ENCODE assay signal across 26 cellular contexts in genomic region chr1:67201891-67202290, GRCh38. TPM values are rescaled to one million over a fixed set of nuclear protein-coding genes. Genes with fewer than 3 reads are reported as not detected.
"Had no signal": no experiment of that assay in that cellular context is flagged by ENCODE, and none has a peak within 500 bp of the region (broad histone marks: within the 10 kb centered on the region; RNA-seq: fewer than 3 reads in every experiment).

No MANE protein-coding gene starts in this region.

- H3K27me3 ChIP-seq: body of pancreas, heart left ventricle, right atrium auricular region, thyroid gland, upper lobe of right lung had no signal

- H3K27ac ChIP-seq: body of pancreas, heart left ventricle, prostate gland, right atrium auricular region, thyroid gland, upper lobe of right lung had no signal

- H3K36me3 ChIP-seq: heart left ventricle, prostate gland, right atrium auricular region, thyroid gland, upper lobe of right lung had no signal

- H3K4me1 ChIP-seq: body of pancreas, heart left ventricle, prostate gland, right atrium auricular region, thyroid gland, upper lobe of right lung had no signal

- DNase-seq: activated naive CD4-positive, alpha-beta T cell; activated naive CD8-positive, alpha-beta T cell treated with anti-CD3 and anti-CD28 coated beads for 36 hours; activated T-cell treated with anti-CD3 and anti-CD28 coated beads, Interleukin-2, amount 50 U/mL, for 1 hour; body of pancreas; effector CD4-positive, alpha-beta T cell; heart left ventricle; islet precursor cell; left cardiac atrium; stimulated activated CD4-positive, alpha-beta T cell treated with anti-CD3 and anti-CD28 coated beads, Interleukin-12 subunit alpha, Interleukin-12 subunit beta, amount 100 ng/mL, for 4 hours; stimulated activated CD4-positive, alpha-beta T cell treated with anti-CD3 and anti-CD28 coated beads, Interleukin-4, amount 100 ng/mL, for 4 hours; stimulated activated naive CD8-positive, alpha-beta T cell treated with anti-CD3 and anti-CD28 coated beads, Interleukin-15, Interleukin-2, amounts not matched to agents 100 U/mL and 50 U/mL, for 24 hours; substantia nigra; T-helper 1 cell; T-helper 9 cell; thyroid gland; upper lobe of right lung had no signal

- H3K4me3 ChIP-seq: body of pancreas, heart left ventricle, prostate gland, right atrium auricular region, thyroid gland, upper lobe of right lung had no signal

- H3K9me3 ChIP-seq: body of pancreas, heart left ventricle, prostate gland, right atrium auricular region, thyroid gland, upper lobe of right lung had no signal

- ATAC-seq: activated T-helper 17 cell treated with anti-CD3 and anti-CD28 coated beads, Interleukin-2, amount 50 U/mL, for 72 hours; body of pancreas; heart left ventricle; left cardiac atrium; natural killer cell treated with Interleukin-12 subunit alpha and Interleukin-12 subunit beta and Interleukin-15 and Interleukin-18, amount 100 ng/mL, for 72 hours; stimulated activated naive CD8-positive, alpha-beta T cell treated with anti-CD3 and anti-CD28 coated beads, Interleukin-15, Interleukin-2, amounts not matched to agents 100 U/mL and 50 U/mL, for 24 hours; upper lobe of right lung; WTC11 had no signal

RNA-seq across cellular contexts. Expression of gene IL23R, which starts 35.6 kb away (rescaled TPM):
- total RNA-seq: cardiac septum, chondrocyte, heart left ventricle, left cardiac atrium, osteocyte, right atrium auricular region, skeletal muscle tissue, thyroid gland, WTC11 had no signal
- polyA plus RNA-seq: heart left ventricle, liver had no signal
